ENCODE assay signal across 8 cellular contexts in the genomic region with DNA sequence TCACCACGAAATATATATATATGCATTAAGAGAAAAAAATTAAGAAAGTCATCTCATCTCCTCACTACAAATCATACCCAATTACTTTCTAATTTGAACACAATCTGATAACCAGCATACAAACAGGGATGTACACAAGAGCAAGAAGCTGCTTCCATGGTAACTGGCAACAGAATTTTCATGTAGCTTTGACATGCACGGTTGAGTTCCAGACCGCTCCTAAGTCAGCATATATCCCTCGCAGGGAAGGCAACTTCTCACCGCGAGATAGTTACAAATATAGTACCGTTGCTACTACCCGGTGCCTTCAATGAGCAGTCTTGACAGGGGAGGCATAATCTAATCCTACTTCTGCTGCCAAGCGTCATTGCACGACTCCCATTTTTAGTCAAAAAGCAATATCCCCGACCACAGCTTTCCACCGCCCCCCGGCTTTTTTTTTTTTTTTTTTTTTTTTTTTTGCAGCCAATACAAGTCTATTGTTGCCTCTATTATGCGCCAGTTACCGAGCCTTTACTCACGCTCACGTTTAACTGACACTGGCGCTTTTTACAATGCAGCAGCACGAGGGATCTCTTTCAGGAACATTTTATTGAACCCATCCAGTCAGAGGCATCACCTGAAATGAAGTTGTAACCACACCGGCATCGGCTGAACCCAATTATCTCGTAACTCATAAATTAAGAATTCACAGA. TPM values are rescaled to one million over a fixed set of nuclear protein-coding genes. Genes with fewer than 3 reads are reported as not detected.
DNase-seq lines count a peak whose midpoint lies in the region; FAIRE-seq and TF ChIP-seq lines count a peak whose summit lies in the region.

No MANE protein-coding gene starts in this region.

- peak overlapping the region; percentile 64 to 91 for H3K4me3 ChIP-seq in kidney (ENCODE audit: low read length in 2 of 2)
- peak overlapping the region; percentile 43 to 62 (median 50) for H3K4me3 ChIP-seq in transverse colon

- H3K27ac ChIP-seq in kidney (ENCODE audit: low read depth in 2 of 2, low read length in 2 of 2), result no peak overlapping the region
- no peak overlapping the region for H3K27ac ChIP-seq in transverse colon

- TF ChIP-seq EP300 in transverse colon (IDR thresholded peaks at IDR 0.05; ENCODE audit: low read depth), result no peak

- H3K27me3 ChIP-seq in transverse colon, result peaks cover 92% of the 10 kb centered on the region

- no peak for TF ChIP-seq POLR2A in transverse colon (IDR thresholded peaks at IDR 0.05)

- H3K36me3 ChIP-seq in kidney (ENCODE audit: control insufficient read depth in 1 of 2, insufficient read depth in 2 of 2, low read length in 2 of 2) (no peaks in the 10 kb centered on the region), transverse colon (no peaks in the 10 kb centered on the region)

- peak; percentile 11 for DNase-seq in stimulated activated CD4-positive, alpha-beta T cell treated with anti-CD3 and anti-CD28 coated beads, Interleukin-4, amount 100 ng/mL, for 24 hours
- DNase-seq in stimulated activated CD4-positive, alpha-beta T cell treated with anti-CD3 and anti-CD28 coated beads, Interleukin-12 subunit alpha, Interleukin-12 subunit beta, amount 100 ng/mL, for 4 hours, result no peak
- DNase-seq in RCC 7860 (ENCODE audit: low spot score) (peak; percentile 46), kidney (no peak), transverse colon (no peak), islet precursor cell (no peak), D721Med (ENCODE audit: insufficient read length, low spot score) (no peak)
- no peak for DNase-seq in effector CD8-positive, alpha-beta T cell (lab: John Stamatoyannopoulos, UW)

- intact Hi-C loops in kidney (cut with DNase I) (no loop called here), transverse colon (cut with DNase I; ENCODE audit: low total_unique reads) (loop anchor here (5.0 kb wide), 1 partner anchor 165 kb away; no protein-coding TSS in a partner anchor)

- in situ Hi-C loops in transverse colon (cut with MboI; ENCODE audit: low pct_ligation_motif_present in 1 of 4, low pct_unique_long_range_greater_than_20kb in 1 of 4, low sequenced_read_pairs in 3 of 4), result no loop called here

- no peaks in the 10 kb centered on the region for H3K9me3 ChIP-seq in kidney (ENCODE audit: control insufficient read depth in 1 of 2, low read length in 2 of 2)
- H3K9me3 ChIP-seq in transverse colon, result no peaks in the 10 kb centered on the region

- no peak for TF ChIP-seq CTCF in kidney (IDR thresholded peaks at IDR 0.05; ENCODE audit: borderline replicate concordance, extremely low read depth, insufficient read depth)
- TF ChIP-seq CTCF in transverse colon (IDR thresholded peaks at IDR 0.05), result no peak
- no peak for TF ChIP-seq CTCF in D721Med (IDR thresholded peaks at IDR 0.05; ENCODE audit: insufficient read depth, missing control alignments)

- H3K4me1 ChIP-seq in kidney (ENCODE audit: control insufficient read depth in 1 of 2, insufficient read depth in 1 of 2, low read depth in 1 of 2, low read length in 2 of 2), result peaks cover 0 to 5% of the 10 kb centered on the region in 2 donors
- peaks cover 8 to 30% (median 23%) of the 10 kb centered on the region in 4 donors for H3K4me1 ChIP-seq in transverse colon

- WGBS in transverse colon (ENCODE audit: low coverage in 1 of 2), 2 donors, result 9 to 12% methylated on average over 8 to 22 of the region's 22 CpGs

- no peak overlapping the region for H3K9ac ChIP-seq in kidney (ENCODE audit: low read length in 2 of 2)

- no peak for FAIRE-seq in RCC 7860 (lab: Jason Lieb, UNC)
- no peak for FAIRE-seq in kidney (lab: Jason Lieb, UNC)
- no peak for FAIRE-seq in D721Med (lab: Jason Lieb, UNC)

RNA-seq across cellular contexts. Expression of a gene that starts 2.2 kb away (rescaled TPM):
- total RNA-seq in kidney (33.5 TPM), transverse colon (1 to 10 TPM; 2.8 to 6.4 (median 3.7) TPM)
- 24.0 TPM for polyA plus RNA-seq in kidney (ENCODE audit: insufficient read depth, low read depth, low replicate concordance)

Comparison
In these comparisons a context has a peak if more than half of its experiments do, and no peak if none do; other contexts are left out.
1. DNase-seq: peak in stimulated activated CD4-positive, alpha-beta T cell treated with anti-CD3 and anti-CD28 coated beads, Interleukin-4, amount 100 ng/mL, for 24 hours (single experiment) and RCC 7860 (single experiment); none in stimulated activated CD4-positive, alpha-beta T cell treated with anti-CD3 and anti-CD28 coated beads, Interleukin-12 subunit alpha, Interleukin-12 subunit beta, amount 100 ng/mL, for 4 hours (single experiment), kidney (single experiment), transverse colon (single experiment), islet precursor cell (single experiment), effector CD8-positive, alpha-beta T cell (single experiment) and D721Med (single experiment).